In the genomic region with DNA sequence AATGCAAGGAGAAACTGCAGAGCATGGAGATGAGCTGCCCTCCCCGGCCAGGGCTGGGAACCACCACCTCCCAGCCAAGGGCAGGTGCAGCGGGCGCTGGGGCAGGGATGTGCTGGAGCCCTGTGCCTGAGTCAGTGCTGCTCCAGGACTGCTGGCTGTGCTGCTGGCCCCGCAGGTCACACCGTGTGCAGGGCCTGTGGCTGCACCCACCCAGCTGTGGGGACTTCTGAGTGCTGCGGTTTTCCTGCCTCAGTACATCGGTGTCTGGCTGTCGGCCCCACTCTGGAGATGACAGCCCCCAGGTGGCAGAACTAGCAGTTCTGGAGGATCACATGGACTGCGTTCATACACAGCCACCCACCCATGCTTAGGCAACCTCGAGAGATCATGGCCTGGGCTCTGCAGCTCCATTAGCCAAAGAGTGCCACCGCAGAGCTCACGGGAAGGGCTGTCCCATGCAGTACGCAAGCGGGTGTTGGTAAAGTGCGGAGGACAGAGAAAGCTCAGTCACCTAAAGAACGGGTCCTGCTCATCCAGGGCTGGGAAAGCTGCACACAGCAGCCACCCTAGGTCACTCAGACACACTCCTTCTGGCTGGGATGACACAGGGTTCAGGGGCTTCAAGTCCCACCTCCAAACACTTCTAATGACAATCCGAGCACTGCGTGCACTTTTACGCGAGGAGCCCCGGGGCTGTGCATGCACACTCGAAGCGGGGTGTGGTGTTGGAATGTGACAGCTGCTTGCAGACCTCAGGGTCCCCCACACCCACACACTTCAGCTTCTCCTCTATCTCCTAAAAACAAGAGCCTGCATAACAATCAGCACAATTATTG, we compare ENCODE assay signal across 17 cellular contexts.
A peak's percentile ranks its signal among the peaks of the same experiment; 100 is the strongest.
DNase-seq lines count a peak whose midpoint lies in the region; ATAC-seq and TF ChIP-seq lines count a peak whose summit lies in the region.
"Had no signal": no experiment of that assay in that cellular context is flagged by ENCODE, and none has a peak within 500 bp of the region (broad histone marks: within the 10 kb centered on the region; RNA-seq: fewer than 3 reads in every experiment).

No MANE protein-coding gene starts in this region.

- H3K4ac ChIP-seq in neuronal stem cell (ENCODE audit: low read length) = no peak overlapping the region

- H3K4me1 ChIP-seq in right atrium auricular region = no peaks in the 10 kb centered on the region
- H3K4me1 ChIP-seq in right cardiac atrium (ENCODE audit: control insufficient read depth, insufficient read depth, low read length) = no peaks in the 10 kb centered on the region
- H3K4me1 ChIP-seq in neuronal stem cell (ENCODE audit: control insufficient read depth in 2 of 2, insufficient read depth in 1 of 2, low read depth in 1 of 2, low read length in 2 of 2) = no peaks in the 10 kb centered on the region
- H3K4me1 ChIP-seq in tibial nerve = no peaks in the 10 kb centered on the region

- peak overlapping the region; percentile 65 for H2BK12ac ChIP-seq in neuronal stem cell (ENCODE audit: low read length)

- no peak overlapping the region for H3K4me3 ChIP-seq in right atrium auricular region
- H3K4me3 ChIP-seq in right cardiac atrium (ENCODE audit: low read length) = no peak overlapping the region
- no peak overlapping the region for H3K4me3 ChIP-seq in coronary artery
- H3K4me3 ChIP-seq in neuronal stem cell (ENCODE audit: low read length in 2 of 2) = no peak overlapping the region
- H3K4me3 ChIP-seq in tibial nerve = no peak overlapping the region

- H3K27me3 ChIP-seq in right atrium auricular region (no peaks in the 10 kb centered on the region), right cardiac atrium (ENCODE audit: control insufficient read depth, insufficient read depth) (no peaks in the 10 kb centered on the region), neuronal stem cell (ENCODE audit: control insufficient read depth in 3 of 3, insufficient read depth in 3 of 3, low read depth in 1 of 3, low read length in 3 of 3) (peaks cover 0 to 7% (median 0%) of the 10 kb centered on the region in 3 experiments), tibial nerve (no peaks in the 10 kb centered on the region)

- intact Hi-C loops in right cardiac atrium (cut with DNase I) = no loop called here

- TF ChIP-seq CTCF in right atrium auricular region (IDR thresholded peaks at IDR 0.05) = no peak
- no peak for TF ChIP-seq CTCF in coronary artery (IDR thresholded peaks at IDR 0.05)
- no peak for TF ChIP-seq CTCF in tibial nerve (IDR thresholded peaks at IDR 0.05)

- peak overlapping the region; percentile 32 for H3K23ac ChIP-seq in neuronal stem cell (ENCODE audit: low read depth, low read length, poor library complexity)

- H4K91ac ChIP-seq in neuronal stem cell (ENCODE audit: low read depth, low read length, poor library complexity) = no peak overlapping the region

- no peak overlapping the region for H2AFZ ChIP-seq in neuronal stem cell (ENCODE audit: low read length)

- no peak overlapping the region for H3K4me2 ChIP-seq in neuronal stem cell (ENCODE audit: insufficient read depth, low read length, poor library complexity, severe bottlenecking)

- no peak for TF ChIP-seq POLR2A in tibial nerve (IDR thresholded peaks at IDR 0.05)

- no peaks in the 10 kb centered on the region for H3K79me1 ChIP-seq in neuronal stem cell (ENCODE audit: low read depth, low read length)

- H3K18ac ChIP-seq in neuronal stem cell (ENCODE audit: low read length) = peak overlapping the region; percentile 55

- H4K8ac ChIP-seq in neuronal stem cell (ENCODE audit: low read depth, low read length) = no peak overlapping the region

- H3K14ac ChIP-seq in neuronal stem cell (ENCODE audit: low read length) = peak overlapping the region; percentile 32

- no peak overlapping the region for H3K9ac ChIP-seq in neuronal stem cell (ENCODE audit: low read depth, low read length, poor library complexity)

- H3K9me3 ChIP-seq in right atrium auricular region (peaks cover 0 to 12% of the 10 kb centered on the region in 2 donors), right cardiac atrium (ENCODE audit: control insufficient read depth, low read length) (peaks cover 7% of the 10 kb centered on the region), neuronal stem cell (replicated peaks in 1 of 2; ENCODE audit: control insufficient read depth in 2 of 2, insufficient read depth in 1 of 2, low read depth in 1 of 2, low read length in 2 of 2) (peaks cover 0 to 8% of the 10 kb centered on the region in 2 donors), tibial nerve (peaks cover 0 to 21% (median 0%) of the 10 kb centered on the region in 4 donors)

- TF ChIP-seq EP300 in tibial nerve (IDR thresholded peaks at IDR 0.05) = no peak

- H2BK120ac ChIP-seq in neuronal stem cell (ENCODE audit: low read depth, low read length) = no peak overlapping the region

- no peak for ATAC-seq in right cardiac atrium
- ATAC-seq in GM21381 (IDR thresholded peaks at IDR 0.05; ENCODE audit: unreplicated experiment) = no peak

- H3K36me3 ChIP-seq in right atrium auricular region (no peaks in the 10 kb centered on the region), neuronal stem cell (replicated peaks in 1 of 2; ENCODE audit: control insufficient read depth in 2 of 2, insufficient read depth in 2 of 2, low read length in 2 of 2) (no peaks in the 10 kb centered on the region), tibial nerve (no peaks in the 10 kb centered on the region)

- DNase-seq in right atrium auricular region (ENCODE audit: low spot score) = peak; percentile 36
- DNase-seq in right cardiac atrium = no peak
- peak; percentile 35 for DNase-seq in coronary artery (ENCODE audit: low spot score)
- DNase-seq in neuronal stem cell (ENCODE audit: low spot score) = no peak
- no peak for DNase-seq in tibial nerve (ENCODE audit: low spot score in 2 of 2)
- DNase-seq in activated gamma-delta T cell (lab: John Stamatoyannopoulos, UW) = no peak
- DNase-seq in activated naive CD4-positive, alpha-beta T cell treated with anti-CD3 and anti-CD28 coated beads, Interleukin-2, amount 50 U/mL, for 16 hours = no peak
- DNase-seq: CD4-positive, CD25-positive, alpha-beta regulatory T cell; DMS79; GDM1; KBM-7; NCI-H1048; NCI-H146; NCI-H345 had no signal

- peak overlapping the region; percentile 68 for H2BK15ac ChIP-seq in neuronal stem cell (ENCODE audit: low read length)

- H2AK5ac ChIP-seq in neuronal stem cell (ENCODE audit: low read depth, low read length) = peak overlapping the region; percentile 33

- 77% methylated on average over 23 of the region's 23 CpGs for WGBS in right cardiac atrium
- no CpG with 5 or more reads among the region's 23 CpGs for WGBS in neuronal stem cell (ENCODE audit: extremely low coverage in 2 of 2, insufficient read length in 2 of 2, insufficient replicate concordance in 1 of 2), 2 donors
- whole genome bisulfite sequencing in tibial nerve, 2 donors = 61 to 71% methylated on average over 20 to 22 of the region's 23 CpGs

- H2BK5ac ChIP-seq in neuronal stem cell (ENCODE audit: low read length) = no peak overlapping the region

- H3K27ac ChIP-seq in right atrium auricular region = no peak overlapping the region
- no peak overlapping the region for H3K27ac ChIP-seq in right cardiac atrium (ENCODE audit: low read length)
- H3K27ac ChIP-seq in coronary artery = no peak overlapping the region
- H3K27ac ChIP-seq in neuronal stem cell (replicated peaks; ENCODE audit: low read length) = no peak overlapping the region
- no peak overlapping the region for H3K27ac ChIP-seq in tibial nerve
- H3K27ac ChIP-seq: HL-60, RWPE1 had no signal

Comparison
In these comparisons a context has a peak if more than half of its experiments do, and no peak if none do; other contexts are left out.
1. DNase-seq: peak in right atrium auricular region (single experiment) and coronary artery (single experiment); none in right cardiac atrium (0 of 3), neuronal stem cell (single experiment), tibial nerve (0 of 2), activated gamma-delta T cell (single experiment) and activated naive CD4-positive, alpha-beta T cell treated with anti-CD3 and anti-CD28 coated beads, Interleukin-2, amount 50 U/mL, for 16 hours (single experiment).